Comparison of ENCODE assay signal across 1 cellular context in genomic region chr10:2979267-2979660, GRCh38.
TF ChIP-seq lines count a peak whose summit lies in the region.

No MANE protein-coding gene starts in this region.

TF ChIP-seq in SK-N-SH, 30 proteins besides CTCF, POLR2A, EP300 and RAD21 (continued from another document):
- TF ChIP-seq, protein P1, sequence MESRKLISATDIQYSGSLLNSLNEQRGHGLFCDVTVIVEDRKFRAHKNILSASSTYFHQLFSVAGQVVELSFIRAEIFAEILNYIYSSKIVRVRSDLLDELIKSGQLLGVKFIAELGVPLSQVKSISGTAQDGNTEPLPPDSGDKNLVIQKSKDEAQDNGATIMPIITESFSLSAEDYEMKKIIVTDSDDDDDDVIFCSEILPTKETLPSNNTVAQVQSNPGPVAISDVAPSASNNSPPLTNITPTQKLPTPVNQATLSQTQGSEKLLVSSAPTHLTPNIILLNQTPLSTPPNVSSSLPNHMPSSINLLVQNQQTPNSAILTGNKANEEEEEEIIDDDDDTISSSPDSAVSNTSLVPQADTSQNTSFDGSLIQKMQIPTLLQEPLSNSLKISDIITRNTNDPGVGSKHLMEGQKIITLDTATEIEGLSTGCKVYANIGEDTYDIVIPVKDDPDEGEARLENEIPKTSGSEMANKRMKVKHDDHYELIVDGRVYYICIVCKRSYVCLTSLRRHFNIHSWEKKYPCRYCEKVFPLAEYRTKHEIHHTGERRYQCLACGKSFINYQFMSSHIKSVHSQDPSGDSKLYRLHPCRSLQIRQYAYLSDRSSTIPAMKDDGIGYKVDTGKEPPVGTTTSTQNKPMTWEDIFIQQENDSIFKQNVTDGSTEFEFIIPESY (IDR thresholded peaks at IDR 0.05; ENCODE audit: borderline replicate concordance, low read depth) = no peak
- TF ChIP-seq NRF1 (IDR thresholded peaks at IDR 0.05; ENCODE audit: low read depth, low read length) = no peak
- TF ChIP-seq, protein P2, sequence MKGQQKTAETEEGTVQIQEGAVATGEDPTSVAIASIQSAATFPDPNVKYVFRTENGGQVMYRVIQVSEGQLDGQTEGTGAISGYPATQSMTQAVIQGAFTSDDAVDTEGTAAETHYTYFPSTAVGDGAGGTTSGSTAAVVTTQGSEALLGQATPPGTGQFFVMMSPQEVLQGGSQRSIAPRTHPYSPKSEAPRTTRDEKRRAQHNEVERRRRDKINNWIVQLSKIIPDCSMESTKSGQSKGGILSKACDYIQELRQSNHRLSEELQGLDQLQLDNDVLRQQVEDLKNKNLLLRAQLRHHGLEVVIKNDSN (IDR thresholded peaks at IDR 0.05; ENCODE audit: borderline replicate concordance, low read depth) = no peak
- no peak for TF ChIP-seq RCOR1 (IDR thresholded peaks at IDR 0.05; ENCODE audit: low read length)
